8 cellular contexts compared by ENCODE assay signal in genomic region chr7:122803323-122803722, GRCh38.
A peak's percentile ranks its signal among the peaks of the same experiment; 100 is the strongest.
DNase-seq lines count a peak whose midpoint lies in the region; ATAC-seq lines count a peak whose summit lies in the region.

No MANE protein-coding gene starts in this region.

- DNase-seq in AG08396 (ENCODE audit: low spot score) (peak; percentile 5), amniotic epithelial cell (ENCODE audit: low read depth) (peak; percentile 16), inferior parietal cortex (ENCODE audit: extremely low spot score) (peak; percentile 77), DMS114 treated with DMSO at 0.1 percent for 48 hours (lab: John Stamatoyannopoulos, UW; ENCODE audit: unreplicated experiment) (no peak)

- ATAC-seq in HG02885 (IDR thresholded peaks at IDR 0.05; ENCODE audit: poor library complexity, unreplicated experiment): peak; percentile 57
- ATAC-seq in activated CD4-positive, CD25-positive, alpha-beta regulatory T cell treated with anti-CD3 and anti-CD28 coated beads, Interleukin-2, amount 50 U/mL, for 24 hours: no peak
- ATAC-seq in HG02642 (IDR thresholded peaks at IDR 0.05; ENCODE audit: poor library complexity, unreplicated experiment): no peak
- ATAC-seq in HG03025 (IDR thresholded peaks at IDR 0.05; ENCODE audit: low FRiP score, unreplicated experiment): no peak
